ENCODE assay signal across 14 cellular contexts in the genomic region with DNA sequence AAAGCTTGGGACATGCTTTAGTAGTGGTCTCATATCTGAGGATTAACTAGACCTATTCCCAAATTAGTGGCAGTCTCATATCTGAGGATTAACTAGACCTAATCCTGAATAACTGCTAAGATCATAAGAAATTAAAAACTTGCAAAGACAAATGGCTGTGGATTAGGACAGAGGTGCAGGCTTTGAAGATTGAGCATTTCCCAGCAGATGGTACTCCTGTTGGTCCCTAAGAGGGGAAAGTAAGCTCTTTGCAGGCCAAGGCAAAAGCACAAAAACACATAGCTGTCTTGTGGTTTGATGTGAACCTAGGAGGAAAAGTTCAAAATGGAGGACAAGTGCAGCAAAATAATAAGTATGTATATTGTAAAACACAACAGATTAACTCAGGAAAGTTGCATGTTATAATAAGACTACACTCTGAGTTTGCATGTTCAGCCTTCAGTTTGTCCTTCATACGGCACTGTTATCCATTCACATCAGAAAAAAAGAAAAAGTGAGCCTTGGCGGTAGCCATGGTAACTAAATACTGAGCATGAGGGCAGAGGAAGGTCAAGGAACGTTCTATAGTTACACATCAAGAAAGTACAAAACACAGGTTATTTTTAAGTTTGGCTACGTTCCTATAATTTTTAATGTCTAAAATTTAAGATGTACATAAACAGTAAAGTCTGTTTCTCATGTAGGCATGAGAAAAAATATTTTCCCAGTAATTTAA.
DNase-seq lines count a peak whose midpoint lies in the region; ATAC-seq, FAIRE-seq and TF ChIP-seq lines count a peak whose summit lies in the region.
"Had no signal": no experiment of that assay in that cellular context is flagged by ENCODE, and none has a peak within 500 bp of the region (broad histone marks: within the 10 kb centered on the region; RNA-seq: fewer than 3 reads in every experiment).

No MANE protein-coding gene starts in this region.

- BruUV-seq in K562 (replicated peaks; lab: Mats Ljungman, UMichigan), result no TSS peak

- no peak for TF ChIP-seq POLR2A in K562 (conservative IDR thresholded peaks at IDR 0.05)

- CTCF ChIA-PET in K562 (lab: Yijun Ruan, JAX; ENCODE audit: low intra/inter-chr PET ratio), result no interaction called here

- TF ChIP-seq EP300 in K562 (IDR thresholded peaks at IDR 0.05; ENCODE audit: low read length), result no peak

- DNase-seq in GM18507 (ENCODE audit: extremely low spot score, insufficient read length, low read depth) (no peak), K562 (ENCODE audit: extremely low read depth in 1 of 4, low spot score in 3 of 4) (no peak), right atrium auricular region (ENCODE audit: low spot score) (no peak), pulmonary artery endothelial cell (ENCODE audit: low read depth, low spot score) (peak; percentile 41), nucleus accumbens (lab: John Stamatoyannopoulos, UW) (no peak)
- no peak for DNase-seq in activated CD8-positive, alpha-beta memory T cell treated with anti-CD3 and anti-CD28 coated beads, Interleukin-2, amount 50 U/mL, for 4 hours
- no peak for DNase-seq in stimulated activated CD4-positive, alpha-beta T cell treated with anti-CD3 and anti-CD28 coated beads, Interleukin-4, amount 100 ng/mL, for 4 hours
- DNase-seq: activated CD4-positive, alpha-beta T cell treated with anti-CD3 and anti-CD28 coated beads, Interleukin-2, amount 50 U/mL, for 1 hour; effector CD8-positive, alpha-beta T cell; kidney; naive B cell; NCI-H1417 treated with DMSO at 0.1 percent for 48 hours; substantia nigra had no signal

- H3K4me1 ChIP-seq in K562 (replicated peaks in 1 of 2; ENCODE audit: control insufficient read depth in 2 of 2, insufficient read depth in 2 of 2, low read length in 2 of 2) (no peaks in the 10 kb centered on the region), right atrium auricular region (peaks cover 0 to 49% of the 10 kb centered on the region in 2 donors)

- FAIRE-seq in GM18507 (lab: Jason Lieb, UNC), result peak; percentile 15
- no peak for FAIRE-seq in K562 (lab: Jason Lieb, UNC)

- H3K9me1 ChIP-seq in K562 (ENCODE audit: control insufficient read depth, insufficient read depth, low read length), result no peaks in the 10 kb centered on the region

- WGBS in K562 (ENCODE audit: insufficient coverage, low coverage, missing lambda C conversion rate), result 0% methylated on average over 4 of the region's 4 CpGs

- TF ChIP-seq CTCF in K562 (IDR thresholded peaks at IDR 0.05 in 2 of 3, conservative IDR thresholded peaks at IDR 0.05 in 1 of 3; ENCODE audit: insufficient read depth in 2 of 3, low read depth in 1 of 3, low read length in 3 of 3) (no peak), right atrium auricular region (IDR thresholded peaks at IDR 0.05) (no peak)

- ATAC-seq in K562 (no peak), GM21367 (IDR thresholded peaks at IDR 0.05; ENCODE audit: unreplicated experiment) (no peak)

- no peak overlapping the region for H2AFZ ChIP-seq in K562 (ENCODE audit: low read depth, low read length)

- in situ Hi-C loops in K562 (cut with MboI), result no loop called here

- no peak overlapping the region for H3K4me2 ChIP-seq in K562 (ENCODE audit: insufficient read depth, low read length)

- TF ChIP-seq RAD21 in K562 (CRISPR knock-in tag; conservative IDR thresholded peaks at IDR 0.05 in 1 of 2, IDR thresholded peaks at IDR 0.05 in 1 of 2), result no peak

- no peaks in the 10 kb centered on the region for H4K20me1 ChIP-seq in K562 (replicated peaks; ENCODE audit: control insufficient read depth, insufficient read depth, low read length)

- intact Hi-C loops in K562 (cut with micrococcal nuclease), result no loop called here

- H3K36me3 ChIP-seq in K562 (ENCODE audit: control insufficient read depth, insufficient read depth, low read length) (no peaks in the 10 kb centered on the region), right atrium auricular region (no peaks in the 10 kb centered on the region)

- no peak overlapping the region for H3K27ac ChIP-seq in K562 (ENCODE audit: extremely low read depth, low read depth, low read length)
- peak overlapping the region; percentile 64 to 72 for H3K27ac ChIP-seq in right atrium auricular region

- H3K9ac ChIP-seq in K562 (ENCODE audit: insufficient read depth in 1 of 2, low read depth in 2 of 2, low read length in 2 of 2), result no peak overlapping the region

- no peaks in the 10 kb centered on the region for H3K9me3 ChIP-seq in K562 (replicated peaks; ENCODE audit: control insufficient read depth, insufficient read depth, low read depth, low read length)
- H3K9me3 ChIP-seq in right atrium auricular region, result no peaks in the 10 kb centered on the region

- H3K4me3 ChIP-seq in K562 (no peak overlapping the region), right atrium auricular region (no peak overlapping the region)

- no peaks in the 10 kb centered on the region for H3K79me2 ChIP-seq in K562 (ENCODE audit: control insufficient read depth, insufficient read depth, low read length)

- H3K27me3 ChIP-seq in K562 (ENCODE audit: control insufficient read depth in 2 of 2, insufficient read depth in 2 of 2, low read length in 2 of 2), result no peaks in the 10 kb centered on the region
- no peaks in the 10 kb centered on the region for H3K27me3 ChIP-seq in right atrium auricular region

- POLR2A ChIA-PET in K562 (lab: Yijun Ruan, JAX), result no interaction called here

TF ChIP-seq in K562, 482 proteins besides CTCF, POLR2A, EP300 and RAD21:
- TF ChIP-seq CREB1 (IDR thresholded peaks at IDR 0.05) (no peak), CREB1 (CRISPR knock-in tag; IDR thresholded peaks at IDR 0.05) (no peak), DEAF1 (CRISPR knock-in tag; IDR thresholded peaks at IDR 0.05) (no peak), RFX1 (IDR thresholded peaks at IDR 0.05) (peak; percentile 62)
TF ChIP-seq in K562: peak in this region for 1.
